1 cellular context compared by ENCODE assay signal in the genomic region with DNA sequence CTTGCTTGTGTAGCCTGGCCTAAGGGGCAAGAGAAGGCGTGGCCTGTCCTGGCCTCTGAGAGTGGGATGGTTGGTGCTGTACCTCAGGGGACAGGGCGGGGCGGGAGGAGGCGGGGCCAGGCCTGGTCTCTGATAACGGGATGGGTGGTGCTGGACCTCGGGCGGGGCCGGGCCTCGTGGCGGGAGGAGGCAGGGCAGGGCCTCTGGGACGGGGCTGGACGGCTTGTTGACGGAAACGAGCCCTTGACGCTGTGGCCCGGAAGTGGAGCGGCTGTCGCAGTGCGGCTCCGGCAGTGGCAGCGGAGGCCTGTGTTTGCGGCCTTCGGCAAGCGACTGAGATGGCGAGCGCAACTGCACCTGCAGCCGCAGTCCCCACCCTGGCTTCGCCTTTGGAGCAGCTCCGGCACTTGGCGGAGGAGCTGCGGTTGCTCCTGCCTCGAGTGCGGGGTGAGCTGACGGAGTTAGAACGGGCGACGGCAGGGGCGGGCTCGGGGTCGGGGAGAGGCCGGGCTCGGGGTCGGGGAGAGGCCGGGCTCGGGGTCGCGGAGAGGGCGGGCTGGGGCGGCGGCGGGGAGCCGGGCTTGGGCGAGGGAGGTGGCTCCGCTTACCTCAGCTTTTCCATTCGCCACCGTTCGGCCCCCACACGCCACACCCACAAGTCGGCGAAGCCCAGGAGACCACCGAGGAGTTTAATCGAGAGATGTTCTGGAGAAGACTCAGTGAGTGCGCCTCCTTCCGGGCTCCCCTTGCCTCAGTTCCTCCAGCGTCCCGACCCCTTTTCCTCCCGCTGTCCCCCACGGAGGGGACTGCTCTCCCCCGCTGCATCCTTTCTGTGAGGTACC.
TF ChIP-seq lines count a peak whose summit lies in the region.

A gene with protein sequence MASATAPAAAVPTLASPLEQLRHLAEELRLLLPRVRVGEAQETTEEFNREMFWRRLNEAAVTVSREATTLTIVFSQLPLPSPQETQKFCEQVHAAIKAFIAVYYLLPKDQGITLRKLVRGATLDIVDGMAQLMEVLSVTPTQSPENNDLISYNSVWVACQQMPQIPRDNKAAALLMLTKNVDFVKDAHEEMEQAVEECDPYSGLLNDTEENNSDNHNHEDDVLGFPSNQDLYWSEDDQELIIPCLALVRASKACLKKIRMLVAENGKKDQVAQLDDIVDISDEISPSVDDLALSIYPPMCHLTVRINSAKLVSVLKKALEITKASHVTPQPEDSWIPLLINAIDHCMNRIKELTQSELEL (plus strand): TSS at position 243 of the 842 bp plus-strand sequence. CDS start 96 bp downstream, at position 339.

TF ChIP-seq in HepG2, 621 proteins besides CTCF, POLR2A, EP300 and RAD21 (continued from another document):
- TF ChIP-seq, protein P1, sequence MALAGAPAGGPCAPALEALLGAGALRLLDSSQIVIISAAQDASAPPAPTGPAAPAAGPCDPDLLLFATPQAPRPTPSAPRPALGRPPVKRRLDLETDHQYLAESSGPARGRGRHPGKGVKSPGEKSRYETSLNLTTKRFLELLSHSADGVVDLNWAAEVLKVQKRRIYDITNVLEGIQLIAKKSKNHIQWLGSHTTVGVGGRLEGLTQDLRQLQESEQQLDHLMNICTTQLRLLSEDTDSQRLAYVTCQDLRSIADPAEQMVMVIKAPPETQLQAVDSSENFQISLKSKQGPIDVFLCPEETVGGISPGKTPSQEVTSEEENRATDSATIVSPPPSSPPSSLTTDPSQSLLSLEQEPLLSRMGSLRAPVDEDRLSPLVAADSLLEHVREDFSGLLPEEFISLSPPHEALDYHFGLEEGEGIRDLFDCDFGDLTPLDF (CRISPR knock-in tag; IDR thresholded peaks at IDR 0.05): peak; percentile 70; the same call in 1 of the 2 replicates
- TF ChIP-seq ZNF562 (CRISPR knock-in tag; IDR thresholded peaks at IDR 0.05; ENCODE audit: borderline replicate concordance): no peak
- TF ChIP-seq HCFC1 (IDR thresholded peaks at IDR 0.05; ENCODE audit: low read depth, low read length): peak; percentile 45; the same call in 1 of the 2 replicates
- TF ChIP-seq BORCS8-MEF2B (CRISPR knock-in tag; IDR thresholded peaks at IDR 0.05): peak; percentile 68
- TF ChIP-seq, protein P2, sequence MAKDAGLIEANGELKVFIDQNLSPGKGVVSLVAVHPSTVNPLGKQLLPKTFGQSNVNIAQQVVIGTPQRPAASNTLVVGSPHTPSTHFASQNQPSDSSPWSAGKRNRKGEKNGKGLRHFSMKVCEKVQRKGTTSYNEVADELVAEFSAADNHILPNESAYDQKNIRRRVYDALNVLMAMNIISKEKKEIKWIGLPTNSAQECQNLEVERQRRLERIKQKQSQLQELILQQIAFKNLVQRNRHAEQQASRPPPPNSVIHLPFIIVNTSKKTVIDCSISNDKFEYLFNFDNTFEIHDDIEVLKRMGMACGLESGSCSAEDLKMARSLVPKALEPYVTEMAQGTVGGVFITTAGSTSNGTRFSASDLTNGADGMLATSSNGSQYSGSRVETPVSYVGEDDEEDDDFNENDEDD (CRISPR knock-in tag; IDR thresholded peaks at IDR 0.05; ENCODE audit: borderline replicate concordance): peak; percentile 67; the same call in 1 of the 2 replicates
- no peak for TF ChIP-seq HOXA7 (CRISPR knock-in tag; IDR thresholded peaks at IDR 0.05)
- no peak for TF ChIP-seq MLLT10 (CRISPR knock-in tag; IDR thresholded peaks at IDR 0.05)
- no peak for TF ChIP-seq ATAD3A (CRISPR knock-in tag; IDR thresholded peaks at IDR 0.05)
- peak; percentile 59; the same call in 1 of the 2 replicates for TF ChIP-seq EED (CRISPR knock-in tag; IDR thresholded peaks at IDR 0.05)
- TF ChIP-seq, protein P3, sequence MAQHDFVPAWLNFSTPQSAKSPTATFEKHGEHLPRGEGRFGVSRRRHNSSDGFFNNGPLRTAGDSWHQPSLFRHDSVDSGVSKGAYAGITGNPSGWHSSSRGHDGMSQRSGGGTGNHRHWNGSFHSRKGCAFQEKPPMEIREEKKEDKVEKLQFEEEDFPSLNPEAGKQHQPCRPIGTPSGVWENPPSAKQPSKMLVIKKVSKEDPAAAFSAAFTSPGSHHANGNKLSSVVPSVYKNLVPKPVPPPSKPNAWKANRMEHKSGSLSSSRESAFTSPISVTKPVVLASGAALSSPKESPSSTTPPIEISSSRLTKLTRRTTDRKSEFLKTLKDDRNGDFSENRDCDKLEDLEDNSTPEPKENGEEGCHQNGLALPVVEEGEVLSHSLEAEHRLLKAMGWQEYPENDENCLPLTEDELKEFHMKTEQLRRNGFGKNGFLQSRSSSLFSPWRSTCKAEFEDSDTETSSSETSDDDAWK (CRISPR knock-in tag; IDR thresholded peaks at IDR 0.05): no peak
- TF ChIP-seq, protein P4, sequence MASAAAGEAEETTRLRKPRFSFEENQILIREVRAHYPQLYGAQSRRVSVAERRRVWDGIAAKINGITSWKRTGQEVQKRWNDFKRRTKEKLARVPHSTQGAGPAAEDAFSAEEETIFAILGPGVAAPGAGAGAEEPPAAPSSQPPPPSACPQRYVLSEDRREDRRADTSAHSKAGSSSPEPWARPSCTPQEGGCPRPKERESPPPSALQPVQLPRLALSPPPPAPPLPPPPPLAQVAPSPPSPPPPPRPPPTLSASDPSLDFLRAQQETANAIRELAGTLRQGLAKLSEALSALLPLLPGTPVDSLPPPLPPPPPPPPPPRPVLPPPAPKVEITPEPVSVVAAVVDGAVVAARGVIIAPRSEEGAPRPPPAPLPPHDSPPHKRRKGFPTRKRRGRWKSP (CRISPR knock-in tag; IDR thresholded peaks at IDR 0.05): peak; percentile 71; the same call in 1 of the 2 replicates
- 0 out of 2 replicates have a peak, but pooled peaks have one; percentile 53 for TF ChIP-seq ZNF83 (CRISPR knock-in tag; IDR thresholded peaks at IDR 0.05; ENCODE audit: borderline replicate concordance)
- TF ChIP-seq, protein P5, sequence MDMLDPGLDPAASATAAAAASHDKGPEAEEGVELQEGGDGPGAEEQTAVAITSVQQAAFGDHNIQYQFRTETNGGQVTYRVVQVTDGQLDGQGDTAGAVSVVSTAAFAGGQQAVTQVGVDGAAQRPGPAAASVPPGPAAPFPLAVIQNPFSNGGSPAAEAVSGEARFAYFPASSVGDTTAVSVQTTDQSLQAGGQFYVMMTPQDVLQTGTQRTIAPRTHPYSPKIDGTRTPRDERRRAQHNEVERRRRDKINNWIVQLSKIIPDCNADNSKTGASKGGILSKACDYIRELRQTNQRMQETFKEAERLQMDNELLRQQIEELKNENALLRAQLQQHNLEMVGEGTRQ (IDR thresholded peaks at IDR 0.05; ENCODE audit: low read depth, low read length): no peak
- TF ChIP-seq, protein P5 (CRISPR knock-in tag; IDR thresholded peaks at IDR 0.05; ENCODE audit: borderline replicate concordance): peak; percentile 38; the same call in 1 of the 2 replicates
- no peak for TF ChIP-seq ATM (IDR thresholded peaks at IDR 0.05; ENCODE audit: borderline replicate concordance)
- peak; percentile 79 for TF ChIP-seq MAZ (IDR thresholded peaks at IDR 0.05; ENCODE audit: borderline replicate concordance, low read depth, low read length)
- TF ChIP-seq MAZ (CRISPR knock-in tag; IDR thresholded peaks at IDR 0.05; ENCODE audit: low read depth): peak; percentile 90
- TF ChIP-seq, protein P6, sequence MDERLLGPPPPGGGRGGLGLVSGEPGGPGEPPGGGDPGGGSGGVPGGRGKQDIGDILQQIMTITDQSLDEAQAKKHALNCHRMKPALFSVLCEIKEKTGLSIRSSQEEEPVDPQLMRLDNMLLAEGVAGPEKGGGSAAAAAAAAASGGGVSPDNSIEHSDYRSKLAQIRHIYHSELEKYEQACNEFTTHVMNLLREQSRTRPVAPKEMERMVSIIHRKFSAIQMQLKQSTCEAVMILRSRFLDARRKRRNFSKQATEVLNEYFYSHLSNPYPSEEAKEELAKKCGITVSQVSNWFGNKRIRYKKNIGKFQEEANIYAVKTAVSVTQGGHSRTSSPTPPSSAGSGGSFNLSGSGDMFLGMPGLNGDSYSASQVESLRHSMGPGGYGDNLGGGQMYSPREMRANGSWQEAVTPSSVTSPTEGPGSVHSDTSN (CRISPR knock-in tag; IDR thresholded peaks at IDR 0.05): no peak
- peak; percentile 73 for TF ChIP-seq ZNF556 (CRISPR knock-in tag; IDR thresholded peaks at IDR 0.05; ENCODE audit: borderline replicate concordance)
- no peak for TF ChIP-seq PHB2 (IDR thresholded peaks at IDR 0.05; ENCODE audit: partially characterized antibody)
- TF ChIP-seq HNF4A (CRISPR knock-in tag; IDR thresholded peaks at IDR 0.05): peak; percentile 34; the same call in 1 of the 2 replicates
- 0 out of 2 replicates have a peak, but pooled peaks have one; percentile 34 for TF ChIP-seq HNRNPL (IDR thresholded peaks at IDR 0.05; ENCODE audit: low read depth, low read length)
TF ChIP-seq in HepG2: peak in this region for 257.
